In genomic region chr19:13985771-13986347, GRCh38 we compare ENCODE assay signal across 8 cellular contexts. TPM values are rescaled to one million over a fixed set of nuclear protein-coding genes. Genes with fewer than 3 reads are reported as not detected.
DNase-seq lines count a peak whose midpoint lies in the region; ATAC-seq lines count a peak whose summit lies in the region.

No MANE protein-coding gene starts in this region.

- H3K36me3 Mint-ChIP-seq in activated CD4-positive, alpha-beta memory T cell treated with anti-CD3 and anti-CD28 coated beads, Interleukin-2, amount 10 ng/mL, durations not matched to agents 7 days and 5 days (ENCODE audit: low read depth), result peaks cover 19% of the 10 kb centered on the region

- peak overlapping the region; percentile 49 for H3K4me3 Mint-ChIP-seq in activated CD4-positive, alpha-beta memory T cell treated with anti-CD3 and anti-CD28 coated beads, Interleukin-2, amount 10 ng/mL, durations not matched to agents 7 days and 5 days

- H3K9me3 Mint-ChIP-seq in activated CD4-positive, alpha-beta memory T cell treated with anti-CD3 and anti-CD28 coated beads, Interleukin-2, amount 10 ng/mL, durations not matched to agents 7 days and 5 days, result no peaks in the 10 kb centered on the region

- CTCF ChIA-PET in activated CD4-positive, alpha-beta memory T cell treated with anti-CD3 and anti-CD28 coated beads, Interleukin-2, amount 10 ng/mL, durations not matched to agents 7 days and 5 days (lab: Charles Lee), result interaction anchor here (1.0 to 1.4 kb wide), 3 partner anchors 33 to 151 kb away, joined by 3 to 4 read pairs (median 3); partner anchors contain the start of genes ASF1B and IL27RA

- POLR2A ChIA-PET in activated CD4-positive, alpha-beta memory T cell treated with anti-CD3 and anti-CD28 coated beads, Interleukin-2, amount 10 ng/mL, durations not matched to agents 7 days and 5 days (lab: Charles Lee), result interaction anchor here (0.8 to 10.2 kb wide), 10 partner anchors 8 to 104 kb away, joined by 3 to 157 read pairs (median 4); partner anchors contain the start of genes DCAF15, IL27RA and RFX1

- peak; percentile 42 for DNase-seq in stimulated activated CD4-positive, alpha-beta T cell treated with anti-CD3 and anti-CD28 coated beads, Interleukin-15, amount 100 ng/mL, for 24 hours
- no peak for DNase-seq in stimulated activated CD4-positive, alpha-beta T cell treated with anti-CD3 and anti-CD28 coated beads, Interleukin-4, amount 100 ng/mL, for 24 hours
- peak; percentile 31 for DNase-seq in activated CD4-positive, alpha-beta memory T cell treated with anti-CD3 and anti-CD28 coated beads, Interleukin-2, amount 10 ng/mL, durations not matched to agents 7 days and 5 days
- peak; percentile 50 for DNase-seq in left kidney (ENCODE audit: low read depth, low spot score)
- DNase-seq in cortex of kidney (lab: John Stamatoyannopoulos, UW), result no peak
- DNase-seq in SKM-1 treated with dmso at 0.1 percent for 144 hours (lab: John Stamatoyannopoulos, UW; ENCODE audit: unreplicated experiment), result no peak
- DNase-seq in NCI-H446 treated with DMSO at 0.1 percent for 48 hours (lab: John Stamatoyannopoulos, UW), result no peak

- peak; percentile 10 for ATAC-seq in HG03196 (IDR thresholded peaks at IDR 0.05; ENCODE audit: unreplicated experiment)

- peaks cover 79% of the 10 kb centered on the region for H3K4me1 Mint-ChIP-seq in activated CD4-positive, alpha-beta memory T cell treated with anti-CD3 and anti-CD28 coated beads, Interleukin-2, amount 10 ng/mL, durations not matched to agents 7 days and 5 days

- peak overlapping the region; percentile 98 for H3K27ac Mint-ChIP-seq in activated CD4-positive, alpha-beta memory T cell treated with anti-CD3 and anti-CD28 coated beads, Interleukin-2, amount 10 ng/mL, durations not matched to agents 7 days and 5 days

- H3K27me3 Mint-ChIP-seq in activated CD4-positive, alpha-beta memory T cell treated with anti-CD3 and anti-CD28 coated beads, Interleukin-2, amount 10 ng/mL, durations not matched to agents 7 days and 5 days, result no peaks in the 10 kb centered on the region

RNA-seq across cellular contexts. Expression of gene RFX1, which starts 20.3 kb away (rescaled TPM):
- 10 to 100 TPM; 16.8 to 18.6 TPM for total RNA-seq in activated CD4-positive, alpha-beta memory T cell treated with anti-CD3 and anti-CD28 coated beads, Interleukin-2, amount 10 ng/mL, durations not matched to agents 7 days and 5 days

RNA-seq across cellular contexts. Expression of gene DCAF15, which starts 33.5 kb away (rescaled TPM):
- total RNA-seq in activated CD4-positive, alpha-beta memory T cell treated with anti-CD3 and anti-CD28 coated beads, Interleukin-2, amount 10 ng/mL, durations not matched to agents 7 days and 5 days, result 10 to 100 TPM; 76.2 to 78.4 TPM

RNA-seq across cellular contexts. Expression of gene RLN3, which starts 42.1 kb away (rescaled TPM):
- total RNA-seq in activated CD4-positive, alpha-beta memory T cell treated with anti-CD3 and anti-CD28 coated beads, Interleukin-2, amount 10 ng/mL, durations not matched to agents 7 days and 5 days, result not detected

RNA-seq across cellular contexts. Expression of gene IL27RA, which starts 45.7 kb away (rescaled TPM):
- total RNA-seq in activated CD4-positive, alpha-beta memory T cell treated with anti-CD3 and anti-CD28 coated beads, Interleukin-2, amount 10 ng/mL, durations not matched to agents 7 days and 5 days, result 10 to 100 TPM; 55.5 to 58.1 TPM

RNA-seq across cellular contexts. Expression of gene PODNL1, which starts 47.6 kb away (rescaled TPM):
- under 1 TPM; 0.35 to 0.48 TPM for total RNA-seq in activated CD4-positive, alpha-beta memory T cell treated with anti-CD3 and anti-CD28 coated beads, Interleukin-2, amount 10 ng/mL, durations not matched to agents 7 days and 5 days

Comparison
In these comparisons a context has a peak if more than half of its experiments do, and no peak if none do; other contexts are left out.
1. DNase-seq: peak in stimulated activated CD4-positive, alpha-beta T cell treated with anti-CD3 and anti-CD28 coated beads, Interleukin-15, amount 100 ng/mL, for 24 hours (single experiment), activated CD4-positive, alpha-beta memory T cell treated with anti-CD3 and anti-CD28 coated beads, Interleukin-2, amount 10 ng/mL, durations not matched to agents 7 days and 5 days (single experiment) and left kidney (single experiment); none in stimulated activated CD4-positive, alpha-beta T cell treated with anti-CD3 and anti-CD28 coated beads, Interleukin-4, amount 100 ng/mL, for 24 hours (single experiment), cortex of kidney (single experiment), SKM-1 treated with dmso at 0.1 percent for 144 hours (single experiment) and NCI-H446 treated with DMSO at 0.1 percent for 48 hours (single experiment).